Comparison of ENCODE assay signal across 1 cellular context in genomic region chr6:113873043-113873667, GRCh38.
TF ChIP-seq lines count a peak whose summit lies in the region.

No MANE protein-coding gene starts in this region.

TF ChIP-seq in HepG2, 621 proteins besides CTCF, POLR2A, EP300 and RAD21 (continued from another document and continues in another):
- TF ChIP-seq KAT8 (CRISPR knock-in tag; IDR thresholded peaks at IDR 0.05) (peak; percentile 66; the same call in 1 of the 2 replicates), ZNF75D (CRISPR knock-in tag; IDR thresholded peaks at IDR 0.05; ENCODE audit: borderline replicate concordance) (no peak), USF2 (IDR thresholded peaks at IDR 0.05; ENCODE audit: low read depth, low read length) (no peak), USF2 (CRISPR knock-in tag; IDR thresholded peaks at IDR 0.05; ENCODE audit: borderline replicate concordance) (no peak), RNF219 (CRISPR knock-in tag; IDR thresholded peaks at IDR 0.05) (no peak), ATF5 (CRISPR knock-in tag; IDR thresholded peaks at IDR 0.05; ENCODE audit: low read depth) (no peak), POLR2AphosphoS2 (IDR thresholded peaks at IDR 0.05; ENCODE audit: low read depth, low read length) (no peak), NFE2L2 (IDR thresholded peaks at IDR 0.05; ENCODE audit: low read length) (no peak), ZNF790 (CRISPR knock-in tag; IDR thresholded peaks at IDR 0.05; ENCODE audit: borderline replicate concordance) (no peak), AHR (CRISPR knock-in tag; IDR thresholded peaks at IDR 0.05) (no peak), DPF2 (CRISPR knock-in tag; IDR thresholded peaks at IDR 0.05; ENCODE audit: borderline replicate concordance, low read depth) (no peak), SNAPC2 (CRISPR knock-in tag; IDR thresholded peaks at IDR 0.05) (no peak), RNF2 (conservative IDR thresholded peaks at IDR 0.05; ENCODE audit: low read depth) (no peak), SCMH1 (CRISPR knock-in tag; IDR thresholded peaks at IDR 0.05; ENCODE audit: borderline replicate concordance) (no peak), MAF1 (CRISPR knock-in tag; IDR thresholded peaks at IDR 0.05; ENCODE audit: borderline replicate concordance) (no peak), ZNF781 (CRISPR knock-in tag; IDR thresholded peaks at IDR 0.05; ENCODE audit: borderline replicate concordance, not compliant biosample characterization) (no peak), HBP1 (CRISPR knock-in tag; IDR thresholded peaks at IDR 0.05; ENCODE audit: low read depth) (no peak), ZNF383 (CRISPR knock-in tag; IDR thresholded peaks at IDR 0.05; ENCODE audit: borderline replicate concordance) (no peak), ZBTB34 (CRISPR knock-in tag; IDR thresholded peaks at IDR 0.05) (no peak; the same call in 1 of the 2 replicates), HOXA3 (CRISPR knock-in tag; IDR thresholded peaks at IDR 0.05) (peak; percentile 64; the same call in 1 of the 2 replicates), SAFB2 (CRISPR knock-in tag; IDR thresholded peaks at IDR 0.05; ENCODE audit: borderline replicate concordance, low read depth) (no peak), ZNF546 (CRISPR knock-in tag; conservative IDR thresholded peaks at IDR 0.05) (no peak), GMEB2 (CRISPR knock-in tag; IDR thresholded peaks at IDR 0.05; ENCODE audit: low read depth) (no peak), ZNF556 (CRISPR knock-in tag; IDR thresholded peaks at IDR 0.05; ENCODE audit: borderline replicate concordance) (no peak; the same call in 1 of the 2 replicates), TERF1 (CRISPR knock-in tag; IDR thresholded peaks at IDR 0.05) (no peak), JUND (CRISPR knock-in tag; IDR thresholded peaks at IDR 0.05) (no peak), ZNF3 (CRISPR knock-in tag; IDR thresholded peaks at IDR 0.05) (no peak), ZNF549 (CRISPR knock-in tag; IDR thresholded peaks at IDR 0.05) (no peak), ISX (CRISPR knock-in tag; conservative IDR thresholded peaks at IDR 0.05) (no peak), PHF8 (CRISPR knock-in tag; IDR thresholded peaks at IDR 0.05) (peak; percentile 15; the same call in 1 of the 2 replicates), ZNF354B (CRISPR knock-in tag; IDR thresholded peaks at IDR 0.05) (no peak), ZNF761 (CRISPR knock-in tag; conservative IDR thresholded peaks at IDR 0.05) (no peak), ZNF326 (CRISPR knock-in tag; IDR thresholded peaks at IDR 0.05; ENCODE audit: borderline replicate concordance) (no peak), ZNF18 (CRISPR knock-in tag; IDR thresholded peaks at IDR 0.05; ENCODE audit: insufficient replicate concordance) (no peak), ZNF530 (CRISPR knock-in tag; IDR thresholded peaks at IDR 0.05; ENCODE audit: low read depth) (no peak), ZNF510 (CRISPR knock-in tag; IDR thresholded peaks at IDR 0.05; ENCODE audit: low read depth) (peak; percentile 64; the same call in 1 of the 2 replicates), ZBTB7B (CRISPR knock-in tag; IDR thresholded peaks at IDR 0.05) (0 out of 2 replicates have a peak, but pooled peaks have one; percentile 27), NKX3-1 (CRISPR knock-in tag; IDR thresholded peaks at IDR 0.05) (no peak), ZNF276 (CRISPR knock-in tag; IDR thresholded peaks at IDR 0.05; ENCODE audit: low read depth) (no peak), ZFP36L1 (CRISPR knock-in tag; IDR thresholded peaks at IDR 0.05) (no peak), ZSCAN21 (CRISPR knock-in tag; IDR thresholded peaks at IDR 0.05; ENCODE audit: borderline replicate concordance) (no peak), ZFP36L2 (CRISPR knock-in tag; IDR thresholded peaks at IDR 0.05) (no peak), ZFY (CRISPR knock-in tag; IDR thresholded peaks at IDR 0.05) (no peak; the same call in 1 of the 2 replicates), ATF4 (CRISPR knock-in tag; IDR thresholded peaks at IDR 0.05) (no peak), ARHGAP35 (CRISPR knock-in tag; IDR thresholded peaks at IDR 0.05; ENCODE audit: borderline replicate concordance) (no peak), HMG20B (CRISPR knock-in tag; conservative IDR thresholded peaks at IDR 0.05) (no peak), PREB (CRISPR knock-in tag; IDR thresholded peaks at IDR 0.05) (no peak), NR0B2 (CRISPR knock-in tag; IDR thresholded peaks at IDR 0.05) (no peak), CAMTA2 (CRISPR knock-in tag; IDR thresholded peaks at IDR 0.05; ENCODE audit: borderline replicate concordance) (no peak), FOXK1 (CRISPR knock-in tag; IDR thresholded peaks at IDR 0.05; ENCODE audit: borderline replicate concordance, low read depth) (no peak), MTF1 (CRISPR knock-in tag; IDR thresholded peaks at IDR 0.05) (no peak), ESRRA (CRISPR knock-in tag; IDR thresholded peaks at IDR 0.05; ENCODE audit: low read depth) (no peak), NFKBIZ (CRISPR knock-in tag; IDR thresholded peaks at IDR 0.05) (no peak), ZEB1 (IDR thresholded peaks at IDR 0.05; ENCODE audit: insufficient replicate concordance, low read depth) (peak; percentile 20)
